In genomic region chr6:7528565-7528964, GRCh38 we compare ENCODE assay signal across 16 cellular contexts. TPM values are rescaled to one million over a fixed set of nuclear protein-coding genes. Genes with fewer than 3 reads are reported as not detected.
DNase-seq lines count a peak whose midpoint lies in the region; ATAC-seq and TF ChIP-seq lines count a peak whose summit lies in the region.
"Had no signal": no experiment of that assay in that cellular context is flagged by ENCODE, and none has a peak within 500 bp of the region (broad histone marks: within the 10 kb centered on the region; RNA-seq: fewer than 3 reads in every experiment).

No MANE protein-coding gene starts in this region.

- no peaks in the 10 kb centered on the region for H3K79me2 ChIP-seq in GM23338 (replicated peaks; ENCODE audit: insufficient read depth)

- no peak overlapping the region for H4K5ac ChIP-seq in IMR-90 (ENCODE audit: low read depth, low read length)

- DNase-seq in BJ (ENCODE audit: low read depth) (peak; percentile 62), IMR-90 (peak; percentile 96), dedifferentiated amniotic fluid mesenchymal stem cell (ENCODE audit: extremely low spot score) (peak; percentile 72), myocyte (ENCODE audit: low read depth) (peak; percentile 52), dermis blood vessel endothelial cell (no peak), SW480 (ENCODE audit: low spot score) (no peak), GM23338 (ENCODE audit: low spot score) (no peak)
- DNase-seq in activated effector memory CD4-positive, alpha-beta T cell treated with Interleukin-2 at 50 U/mL for 16 hours: no peak
- DNase-seq: activated naive CD8-positive, alpha-beta T cell treated with anti-CD3 and anti-CD28 coated beads, Interleukin-2, amount 10 ng/mL, durations not matched to agents 7 days and 5 days; MV-4-11; NCI-H2171; stimulated activated CD4-positive, alpha-beta T cell treated with anti-CD3 and anti-CD28 coated beads, Interleukin-2, amount 100 ng/mL, for 48 hours; transverse colon had no signal

- no peak overlapping the region for H3K14ac ChIP-seq in IMR-90 (replicated peaks; ENCODE audit: low read depth, low read length)

- no peak overlapping the region for H2BK120ac ChIP-seq in IMR-90 (ENCODE audit: low read depth, low read length)

- 17% methylated on average over 1 of the region's 5 CpGs; no CpG with 5 or more reads in 1 of the 2 experiments for WGBS in IMR-90 (ENCODE audit: extremely low coverage in 2 of 2, insufficient read length in 1 of 2), 2 experiments

- H3K9me1 ChIP-seq in IMR-90 (ENCODE audit: insufficient read depth, low read length): peaks cover 6% of the 10 kb centered on the region

- H3K27ac Mint-ChIP-seq in GM23338: no peak overlapping the region
- H3K27ac Mint-ChIP-seq: activated naive CD8-positive, alpha-beta T cell treated with anti-CD3 and anti-CD28 coated beads, Interleukin-2, amount 10 ng/mL, durations not matched to agents 7 days and 5 days; dendritic cell treated with granulocyte-macrophage colony-stimulating factor and Interleukin-4, amounts not matched to agents 40 ng/mL and 50 ng/mL, for 4 days had no signal

- H2BK5ac ChIP-seq in IMR-90 (ENCODE audit: low read depth, low read length, poor library complexity, severe bottlenecking): peak overlapping the region; percentile 46

- H4K20me1 ChIP-seq in IMR-90 (ENCODE audit: insufficient read depth, low read length): no peaks in the 10 kb centered on the region
- H4K20me1 ChIP-seq in GM23338 (replicated peaks; ENCODE audit: insufficient read depth): no peaks in the 10 kb centered on the region

- H3F3A ChIP-seq in GM23338 (replicated peaks; ENCODE audit: low read depth): no peaks in the 10 kb centered on the region

- H3K79me1 ChIP-seq in IMR-90 (ENCODE audit: low read depth in 1 of 2, low read length in 2 of 2): no peaks in the 10 kb centered on the region

- CTCF ChIA-PET in BJ (lab: Yijun Ruan, JAX) (interaction anchor here (0.8 kb wide), 1 partner anchor 26 kb away, joined by 3 read pairs; no protein-coding TSS in a partner anchor), IMR-90 (lab: Yijun Ruan, JAX) (no interaction called here)

- H3K4ac ChIP-seq in IMR-90 (ENCODE audit: low read depth, low read length): no peak overlapping the region

- TF ChIP-seq CTCF in BJ (IDR thresholded peaks at IDR 0.05; ENCODE audit: insufficient read depth, low read depth, low read length) (no peak), IMR-90 (conservative IDR thresholded peaks at IDR 0.05; ENCODE audit: low read depth, low read length) (no peak), GM23338 (conservative IDR thresholded peaks at IDR 0.05; ENCODE audit: low read depth in 2 of 2) (no peak)

- in situ Hi-C loops in IMR-90 (cut with MboI; ENCODE audit: low sequenced_read_pairs): no loop called here

- H2BK20ac ChIP-seq in IMR-90 (ENCODE audit: low read depth, low read length): no peak overlapping the region

- H2AK5ac ChIP-seq in IMR-90 (ENCODE audit: low read depth, low read length): no peak overlapping the region

- no peak overlapping the region for H2BK15ac ChIP-seq in IMR-90 (ENCODE audit: low read depth, low read length)

- peaks cover 30% of the 10 kb centered on the region for H3K4me1 Mint-ChIP-seq in GM23338
- H3K4me1 Mint-ChIP-seq: activated naive CD8-positive, alpha-beta T cell treated with anti-CD3 and anti-CD28 coated beads, Interleukin-2, amount 10 ng/mL, durations not matched to agents 7 days and 5 days had no signal

- no peak overlapping the region for H3K56ac ChIP-seq in IMR-90 (ENCODE audit: extremely low read depth, insufficient read depth, low read length)

- no peaks in the 10 kb centered on the region for H3K36me3 Mint-ChIP-seq in GM23338 (ENCODE audit: low read depth)
- H3K36me3 Mint-ChIP-seq: activated naive CD8-positive, alpha-beta T cell treated with anti-CD3 and anti-CD28 coated beads, Interleukin-2, amount 10 ng/mL, durations not matched to agents 7 days and 5 days had no signal

- H2AFZ ChIP-seq in IMR-90 (replicated peaks; ENCODE audit: low read length, poor library complexity) (no peak overlapping the region), GM23338 (no peak overlapping the region)

- no peak overlapping the region for H3K27ac ChIP-seq in IMR-90 (ENCODE audit: insufficient read depth, low read length)
- no peak overlapping the region for H3K27ac ChIP-seq in GM23338 (ENCODE audit: low read depth)
- H3K27ac ChIP-seq: C4-2B, prostate gland, transverse colon had no signal

- no peak overlapping the region for H3K4me2 ChIP-seq in IMR-90 (ENCODE audit: low read depth, low read length)
- H3K4me2 ChIP-seq in GM23338: no peak overlapping the region

- no peak overlapping the region for H3K4me3 ChIP-seq in BJ (ENCODE audit: low read depth, low read length)
- no peak overlapping the region for H3K4me3 ChIP-seq in IMR-90 (ENCODE audit: insufficient read depth, low read depth, low read length)
- H3K4me3 ChIP-seq in GM23338: no peak overlapping the region
- H3K4me3 ChIP-seq: prostate gland, transverse colon had no signal

- H3K4me1 ChIP-seq in IMR-90 (ENCODE audit: control insufficient read depth, insufficient read depth, low read length) (peaks cover 3% of the 10 kb centered on the region; the same call in 1 of the 2 replicates), GM23338 (ENCODE audit: insufficient read depth) (peaks cover 15% of the 10 kb centered on the region)
- H3K4me1 ChIP-seq: prostate gland had no signal

- TF ChIP-seq RAD21 in IMR-90 (IDR thresholded peaks at IDR 0.05; ENCODE audit: low read length): no peak

- no peak overlapping the region for H3K4me3 Mint-ChIP-seq in GM23338
- H3K4me3 Mint-ChIP-seq: activated naive CD8-positive, alpha-beta T cell treated with anti-CD3 and anti-CD28 coated beads, Interleukin-2, amount 10 ng/mL, durations not matched to agents 7 days and 5 days; dendritic cell treated with granulocyte-macrophage colony-stimulating factor and Interleukin-4, amounts not matched to agents 40 ng/mL and 50 ng/mL, for 4 days had no signal

- no peak overlapping the region for H4K8ac ChIP-seq in IMR-90 (ENCODE audit: low read depth in 2 of 2, low read length in 2 of 2)

- no peaks in the 10 kb centered on the region for H3K9me3 Mint-ChIP-seq in GM23338
- H3K9me3 Mint-ChIP-seq: activated naive CD8-positive, alpha-beta T cell treated with anti-CD3 and anti-CD28 coated beads, Interleukin-2, amount 10 ng/mL, durations not matched to agents 7 days and 5 days; dendritic cell treated with granulocyte-macrophage colony-stimulating factor and Interleukin-4, amounts not matched to agents 40 ng/mL and 50 ng/mL, for 4 days had no signal

- ATAC-seq in IMR-90 (ENCODE audit: low read depth) (peak; percentile 35; the same call in 1 of the 2 replicates), GM23338 (no peak)

- H3K23ac ChIP-seq in IMR-90 (ENCODE audit: low read depth, low read length): no peak overlapping the region

- H3K9me2 ChIP-seq in GM23338 (ENCODE audit: insufficient read depth): no peaks in the 10 kb centered on the region

- TF ChIP-seq POLR2A in IMR-90 (IDR thresholded peaks at IDR 0.05; ENCODE audit: low read depth, low read length): no peak

- POLR2A ChIA-PET in BJ (lab: Charles Lee): no interaction called here
- POLR2A ChIA-PET in IMR-90 (lab: Charles Lee; ENCODE audit: unreplicated experiment): no interaction called here

- intact Hi-C loops in IMR-90 (cut with micrococcal nuclease): no loop called here

- no peaks in the 10 kb centered on the region for H3K9me3 ChIP-seq in IMR-90 (ENCODE audit: control insufficient read depth, insufficient read depth, low read length)
- H3K9me3 ChIP-seq: prostate gland, transverse colon had no signal

- no peak overlapping the region for H3K9ac ChIP-seq in IMR-90 (ENCODE audit: low read depth, low read length)

- peaks cover 2% of the 10 kb centered on the region for H3K27me3 Mint-ChIP-seq in GM23338 (ENCODE audit: insufficient read depth, low read depth, poor library complexity)

- H3K18ac ChIP-seq in IMR-90 (ENCODE audit: low read depth, low read length): no peak overlapping the region

- dilution Hi-C loops in IMR-90 (cut with HindIII; ENCODE audit: low sequenced_read_pairs, unreplicated experiment): no loop called here

- no peaks in the 10 kb centered on the region for H3K36me3 ChIP-seq in BJ (ENCODE audit: control insufficient read depth, insufficient read depth, low read length)
- H3K36me3 ChIP-seq in IMR-90 (ENCODE audit: control insufficient read depth, insufficient read depth, low read length): no peaks in the 10 kb centered on the region
- H3K36me3 ChIP-seq in GM23338 (ENCODE audit: insufficient read depth): no peaks in the 10 kb centered on the region
- H3K36me3 ChIP-seq: prostate gland, transverse colon had no signal

- H3K27me3 ChIP-seq in BJ (ENCODE audit: control insufficient read depth, insufficient read depth, low read length) (no peaks in the 10 kb centered on the region), IMR-90 (ENCODE audit: control insufficient read depth, insufficient read depth, low read length) (no peaks in the 10 kb centered on the region), GM23338 (ENCODE audit: insufficient read depth) (no peaks in the 10 kb centered on the region)

- H2AK9ac ChIP-seq in IMR-90 (replicated peaks; ENCODE audit: low read depth, low read length, poor library complexity): no peak overlapping the region

- BruUV-seq in IMR-90 (replicated peaks; lab: Mats Ljungman, UMichigan): no TSS peak

- no peak overlapping the region for H4K91ac ChIP-seq in IMR-90 (ENCODE audit: insufficient read depth, low read depth, low read length)

TF ChIP-seq in IMR-90, 13 proteins besides CTCF, POLR2A, EP300 and RAD21 (continues in another document):
- TF ChIP-seq BHLHE40 (IDR thresholded peaks at IDR 0.05; ENCODE audit: low read depth, low read length) (peak; percentile 58; the same call in 1 of the 2 replicates), CEBPB (IDR thresholded peaks at IDR 0.05; ENCODE audit: low read depth, low read length) (no peak), MAFK (IDR thresholded peaks at IDR 0.05; ENCODE audit: low read depth, low read length) (no peak), CHD1 (IDR thresholded peaks at IDR 0.05; ENCODE audit: low read depth, low read length) (no peak)

TF ChIP-seq in GM23338, 12 proteins besides CTCF, POLR2A, EP300 and RAD21 (continues in another document):
- TF ChIP-seq EZH2phosphoT487 (IDR thresholded peaks at IDR 0.05; ENCODE audit: unreplicated experiment): no peak
- TF ChIP-seq STAT1 (IDR thresholded peaks at IDR 0.05; ENCODE audit: unreplicated experiment): no peak
- TF ChIP-seq ZNF114 (CRISPR knock-in tag; IDR thresholded peaks at IDR 0.05): no peak
- TF ChIP-seq EZH2 (IDR thresholded peaks at IDR 0.05; ENCODE audit: low read depth, unreplicated experiment): no peak
- TF ChIP-seq POLR2AphosphoS5 (IDR thresholded peaks at IDR 0.05; ENCODE audit: low read depth): no peak

RNA-seq across cellular contexts. Expression of gene DSP, which starts 12.9 kb away (rescaled TPM):
- polyA plus RNA-seq in BJ (2011; rRNA removed) (11.0 and 12.7 TPM in 2 replicates), IMR-90 (2012; rRNA removed) (6.8 and 7.1 TPM in 2 replicates), GM23338 (2016; fragmentation: Nextera tagmentation; extraction: Ambion mirVana) (14.8 and 16.8 TPM in 2 replicates)
- polyA minus RNA-seq in BJ (2011; rRNA and poly(A)+ RNA removed): 20.3 and 33.6 TPM in 2 replicates
- total RNA-seq in IMR-90 (2012; rRNA removed) (20.1 and 23.6 TPM in 2 replicates), myocyte (7.8 and 13.1 TPM in 2 replicates), dermis blood vessel endothelial cell (53.1 and 95.4 TPM in 2 replicates)
- 2.5 and 2.9 TPM in 2 replicates for polyA plus RNA-seq in IMR-90 (2012; cell fraction: cytosol; rRNA removed)
- 4.1 and 10.9 TPM in 2 replicates for polyA plus RNA-seq in IMR-90 (2012; cell fraction: nucleus; rRNA removed; ENCODE audit: low replicate concordance)
- 104 TPM for polyA plus RNA-seq in myocyte (2012)
- total RNA-seq in GM23338 (2014; rRNA removed; shearing (Covaris generic)): 42.5 and 43.7 TPM in 2 replicates

Comparison
In these comparisons a context has a peak if more than half of its experiments do, and no peak if none do; other contexts are left out.
1. DNase-seq: peak in BJ (single experiment), IMR-90 (single experiment), dedifferentiated amniotic fluid mesenchymal stem cell (single experiment) and myocyte (single experiment); none in dermis blood vessel endothelial cell (single experiment), activated effector memory CD4-positive, alpha-beta T cell treated with Interleukin-2 at 50 U/mL for 16 hours (single experiment), SW480 (single experiment) and GM23338 (single experiment).